ENCODE assay signal across 8 cellular contexts in the genomic region with DNA sequence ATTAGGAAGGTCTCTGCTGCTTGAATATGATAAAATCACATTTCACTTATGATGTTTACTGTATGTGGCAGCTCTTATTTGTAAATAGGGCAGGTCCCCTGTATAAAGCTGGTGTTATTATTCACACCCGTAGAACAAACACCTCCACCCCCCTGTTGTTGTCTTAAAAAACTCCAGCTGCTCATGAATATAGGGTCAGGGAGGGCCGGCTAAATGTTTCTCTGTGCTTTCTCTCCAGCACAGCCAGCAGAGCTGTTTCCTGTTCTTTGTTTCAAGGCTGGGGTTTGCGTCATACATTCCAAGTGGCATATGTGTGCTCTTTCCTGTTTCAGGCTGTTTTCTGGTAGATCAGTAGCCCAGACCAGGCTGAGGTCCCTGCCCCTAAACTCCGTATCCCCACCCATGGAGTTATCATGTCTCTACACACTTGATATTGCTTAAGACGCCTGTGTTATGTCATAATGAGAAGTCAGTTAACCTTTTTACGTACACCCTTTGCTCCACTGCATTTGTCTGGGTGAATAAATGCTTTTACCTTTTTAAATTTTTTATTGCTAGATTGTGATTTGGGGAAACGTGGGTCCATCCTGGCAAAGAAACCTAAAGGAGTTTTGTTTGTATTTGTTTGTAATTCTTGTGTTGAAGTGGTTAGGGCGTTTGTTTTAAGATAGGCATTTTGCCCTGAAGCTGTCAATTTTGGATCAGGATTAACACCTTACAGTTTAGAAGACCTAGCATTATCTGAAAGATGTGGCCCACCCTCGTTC. TPM values are rescaled to one million over a fixed set of nuclear protein-coding genes. Genes with fewer than 3 reads are reported as not detected.
DNase-seq lines count a peak whose midpoint lies in the region; ATAC-seq and TF ChIP-seq lines count a peak whose summit lies in the region.

No MANE protein-coding gene starts in this region.

- intact Hi-C loops in upper lobe of right lung (cut with DNase I): no loop called here

- H3K4me1 ChIP-seq in upper lobe of right lung: peaks cover 59% of the 10 kb centered on the region

- no peaks in the 10 kb centered on the region for H3K36me3 ChIP-seq in upper lobe of right lung

- no peaks in the 10 kb centered on the region for H3K27me3 ChIP-seq in upper lobe of right lung

- no peaks in the 10 kb centered on the region for H3K9me3 ChIP-seq in upper lobe of right lung

- ATAC-seq in upper lobe of right lung: peak; percentile 54

- peak overlapping the region; percentile 98 for H3K27ac ChIP-seq in upper lobe of right lung

- TF ChIP-seq CTCF in fibroblast of mammary gland (conservative IDR thresholded peaks at IDR 0.05; ENCODE audit: control insufficient read depth, insufficient read depth, low read depth, low read length): no peak
- TF ChIP-seq CTCF in upper lobe of right lung (IDR thresholded peaks at IDR 0.05): no peak

- DNase-seq in EH (ENCODE audit: low read depth) (peak; percentile 98), fibroblast of mammary gland (ENCODE audit: low read depth) (peak; percentile 99), myocyte (ENCODE audit: low read depth) (peak; percentile 91), upper lobe of right lung (no peak), NCI-H187 (lab: John Stamatoyannopoulos, UW) (no peak)
- peak; percentile 59 for DNase-seq in Jurkat, Clone E6-1 (ENCODE audit: low read depth, low spot score)
- peak; percentile 82 for DNase-seq in activated effector memory CD4-positive, alpha-beta T cell treated with anti-CD3 and anti-CD28 coated beads, Interleukin-2, amount 50 U/mL, for 16 hours

- peak overlapping the region; percentile 17 for H3K4me3 ChIP-seq in Jurkat, Clone E6-1 (ENCODE audit: low read length)
- peak overlapping the region; percentile 78 for H3K4me3 ChIP-seq in fibroblast of mammary gland (ENCODE audit: control insufficient read depth, low read depth, low read length)
- peak overlapping the region; percentile 92 for H3K4me3 ChIP-seq in upper lobe of right lung

TF ChIP-seq in PFSK-1, 5 proteins besides CTCF, POLR2A, EP300 and RAD21:
- TF ChIP-seq POLR2AphosphoS5 (IDR thresholded peaks at IDR 0.05; ENCODE audit: low read depth, low read length): peak; percentile 66; the same call in 1 of the 2 replicates
- TF ChIP-seq TAF1 (IDR thresholded peaks at IDR 0.05; ENCODE audit: borderline replicate concordance, insufficient read depth, low read length): peak; percentile 49; the same call in 1 of the 2 replicates
- TF ChIP-seq FOXP2 (optimal IDR thresholded peaks at IDR 0.05; ENCODE audit: borderline replicate concordance, extremely low read depth, extremely low read length, insufficient read depth): peak; percentile 75
- TF ChIP-seq, protein P1, sequence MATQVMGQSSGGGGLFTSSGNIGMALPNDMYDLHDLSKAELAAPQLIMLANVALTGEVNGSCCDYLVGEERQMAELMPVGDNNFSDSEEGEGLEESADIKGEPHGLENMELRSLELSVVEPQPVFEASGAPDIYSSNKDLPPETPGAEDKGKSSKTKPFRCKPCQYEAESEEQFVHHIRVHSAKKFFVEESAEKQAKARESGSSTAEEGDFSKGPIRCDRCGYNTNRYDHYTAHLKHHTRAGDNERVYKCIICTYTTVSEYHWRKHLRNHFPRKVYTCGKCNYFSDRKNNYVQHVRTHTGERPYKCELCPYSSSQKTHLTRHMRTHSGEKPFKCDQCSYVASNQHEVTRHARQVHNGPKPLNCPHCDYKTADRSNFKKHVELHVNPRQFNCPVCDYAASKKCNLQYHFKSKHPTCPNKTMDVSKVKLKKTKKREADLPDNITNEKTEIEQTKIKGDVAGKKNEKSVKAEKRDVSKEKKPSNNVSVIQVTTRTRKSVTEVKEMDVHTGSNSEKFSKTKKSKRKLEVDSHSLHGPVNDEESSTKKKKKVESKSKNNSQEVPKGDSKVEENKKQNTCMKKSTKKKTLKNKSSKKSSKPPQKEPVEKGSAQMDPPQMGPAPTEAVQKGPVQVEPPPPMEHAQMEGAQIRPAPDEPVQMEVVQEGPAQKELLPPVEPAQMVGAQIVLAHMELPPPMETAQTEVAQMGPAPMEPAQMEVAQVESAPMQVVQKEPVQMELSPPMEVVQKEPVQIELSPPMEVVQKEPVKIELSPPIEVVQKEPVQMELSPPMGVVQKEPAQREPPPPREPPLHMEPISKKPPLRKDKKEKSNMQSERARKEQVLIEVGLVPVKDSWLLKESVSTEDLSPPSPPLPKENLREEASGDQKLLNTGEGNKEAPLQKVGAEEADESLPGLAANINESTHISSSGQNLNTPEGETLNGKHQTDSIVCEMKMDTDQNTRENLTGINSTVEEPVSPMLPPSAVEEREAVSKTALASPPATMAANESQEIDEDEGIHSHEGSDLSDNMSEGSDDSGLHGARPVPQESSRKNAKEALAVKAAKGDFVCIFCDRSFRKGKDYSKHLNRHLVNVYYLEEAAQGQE (IDR thresholded peaks at IDR 0.05; ENCODE audit: insufficient read depth in 1 of 2, low read depth in 2 of 2, low read length in 2 of 2): peak in 1 of 2 experiments; percentile 65; a peak in 1 of 4 replicates
- peak; percentile 96 for TF ChIP-seq SIN3A (IDR thresholded peaks at IDR 0.05; ENCODE audit: borderline replicate concordance, insufficient read depth, low read length)

RNA-seq across cellular contexts. Expression of gene KLF3, which starts 3.2 kb away (rescaled TPM):
- polyA plus RNA-seq in Jurkat, Clone E6-1 (2012; ENCODE audit: insufficient read depth, insufficient read length): 1.0 TPM
- polyA plus RNA-seq in PFSK-1 (2012; ENCODE audit: insufficient read length, low read depth): 20.4 TPM
- total RNA-seq in myocyte (12.5 and 15.7 TPM in 2 replicates), upper lobe of right lung (70.6 TPM)
- 5.2 TPM for polyA plus RNA-seq in myocyte (2012)

Comparison
In these comparisons a context has a peak if more than half of its experiments do, and no peak if none do; other contexts are left out.
1. DNase-seq: peak in EH (single experiment), Jurkat, Clone E6-1 (single experiment), activated effector memory CD4-positive, alpha-beta T cell treated with anti-CD3 and anti-CD28 coated beads, Interleukin-2, amount 50 U/mL, for 16 hours (single experiment), fibroblast of mammary gland (single experiment) and myocyte (single experiment); none in upper lobe of right lung (single experiment) and NCI-H187 (0 of 2).
2. H3K4me3 ChIP-seq: peak in every context shown above with its lines; median percentile 92 in upper lobe of right lung; 78 in fibroblast of mammary gland; 17 in Jurkat, Clone E6-1.